15 cellular contexts compared by ENCODE assay signal in the genomic region with DNA sequence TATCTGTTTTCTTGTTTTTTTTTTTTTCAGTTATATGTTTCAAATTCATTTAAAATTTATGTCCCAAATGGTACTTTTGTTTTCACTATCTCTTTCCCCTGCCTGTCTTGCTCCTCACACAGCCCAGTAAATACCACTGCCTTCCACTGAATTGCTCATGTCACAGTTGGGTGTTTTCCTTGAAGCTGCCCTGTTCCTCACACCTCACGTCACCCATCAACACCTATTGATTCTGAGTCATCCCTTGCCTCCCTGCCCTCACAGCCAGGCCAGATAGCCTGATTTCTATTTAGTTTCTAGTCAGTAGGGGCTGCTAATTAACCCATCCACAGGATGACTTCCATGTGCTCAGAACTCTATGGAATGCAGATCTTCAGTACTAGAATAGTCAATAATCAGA. TPM values are rescaled to one million over a fixed set of nuclear protein-coding genes. Genes with fewer than 3 reads are reported as not detected.
DNase-seq lines count a peak whose midpoint lies in the region; ATAC-seq and TF ChIP-seq lines count a peak whose summit lies in the region.
"Had no signal": no experiment of that assay in that cellular context is flagged by ENCODE, and none has a peak within 500 bp of the region (broad histone marks: within the 10 kb centered on the region; RNA-seq: fewer than 3 reads in every experiment).

No MANE protein-coding gene starts in this region.

- TF ChIP-seq POLR2A in body of pancreas (IDR thresholded peaks at IDR 0.05) = no peak

- DNase-seq in retina (peak; percentile 23), body of pancreas (no peak), PC-3 (no peak), cerebellar nuclear complex (lab: John Stamatoyannopoulos, UW) (no peak)
- DNase-seq: activated gamma-delta T cell treated with Interleukin-2 at 50 U/mL for 16 hours; CD8-positive, alpha-beta memory T cell; ovary; stimulated activated CD4-positive, alpha-beta T cell treated with anti-CD3 and anti-CD28 coated beads, Interleukin-1b, Interleukin-23, amount 100 ng/mL, for 48 hours; T-cell had no signal

- H3K4me2 ChIP-seq in PC-3 (ENCODE audit: low read length) = no peak overlapping the region
- H3K4me2 ChIP-seq: hepatocyte had no signal

- 35 to 43% methylated on average over 1 of the region's 1 CpG for WGBS in body of pancreas, 2 donors

- CTCF ChIA-PET in PC-3 (lab: Charles Lee) = no interaction called here

- H3K9ac ChIP-seq in PC-3 (ENCODE audit: low read length) = no peak overlapping the region

- H3K9me2 ChIP-seq in PC-3 (replicated peaks; ENCODE audit: low read length) = no peaks in the 10 kb centered on the region

- no peaks in the 10 kb centered on the region for H3K4me1 ChIP-seq in body of pancreas
- no peaks in the 10 kb centered on the region for H3K4me1 ChIP-seq in PC-3 (ENCODE audit: insufficient read depth, low read length)

- intact Hi-C loops in body of pancreas (cut with DNase I) = no loop called here
- intact Hi-C loops in PC-3 (cut with micrococcal nuclease) = no loop called here

- H3F3A ChIP-seq in PC-3 (ENCODE audit: low read length, unreplicated experiment) = no peaks in the 10 kb centered on the region

- peak; percentile 63 for ATAC-seq in GM18909 (IDR thresholded peaks at IDR 0.05; ENCODE audit: poor library complexity, unreplicated experiment)
- peak; percentile 98 for ATAC-seq in GM21786 (IDR thresholded peaks at IDR 0.05; ENCODE audit: unreplicated experiment)
- ATAC-seq in HG03342 (IDR thresholded peaks at IDR 0.05; ENCODE audit: unreplicated experiment) = peak; percentile 90
- no peak for ATAC-seq in body of pancreas
- no peak for ATAC-seq in PC-3
- ATAC-seq: K562, T-cell had no signal

- H4K20me1 ChIP-seq in PC-3 (ENCODE audit: low read length) = no peaks in the 10 kb centered on the region

- H3K79me2 ChIP-seq in PC-3 (ENCODE audit: low read length) = no peaks in the 10 kb centered on the region
- H3K79me2 ChIP-seq: hepatocyte had no signal

- no peak for TF ChIP-seq CTCF in body of pancreas (IDR thresholded peaks at IDR 0.05)
- TF ChIP-seq CTCF in PC-3 (conservative IDR thresholded peaks at IDR 0.05; ENCODE audit: low read depth, low read length) = no peak

- no peak overlapping the region for H3K27ac ChIP-seq in body of pancreas
- no peak overlapping the region for H3K27ac ChIP-seq in PC-3 (ENCODE audit: low read length)
- H3K27ac ChIP-seq: hepatocyte, ovary had no signal

- H3K36me3 ChIP-seq in body of pancreas (replicated peaks in 1 of 2; ENCODE audit: insufficient read depth in 1 of 2, low read depth in 2 of 2) = no peaks in the 10 kb centered on the region
- no peaks in the 10 kb centered on the region for H3K36me3 ChIP-seq in PC-3 (ENCODE audit: low read depth, low read length)
- H3K36me3 ChIP-seq: ovary had no signal

- no peaks in the 10 kb centered on the region for H3K27me3 ChIP-seq in body of pancreas
- no peaks in the 10 kb centered on the region for H3K27me3 ChIP-seq in PC-3 (ENCODE audit: low read length)
- H3K27me3 ChIP-seq: hepatocyte, ovary had no signal

- no TSS peak for BruUV-seq in PC-3 (replicated peaks; lab: Mats Ljungman, UMichigan)

- H3K9me3 ChIP-seq in body of pancreas = peaks cover 0 to 3% (median 0%) of the 10 kb centered on the region in 3 donors
- H3K9me3 ChIP-seq in PC-3 (ENCODE audit: low read length) = peaks cover 10% of the 10 kb centered on the region; the same call in 1 of the 2 replicates
- H3K9me3 ChIP-seq: ovary had no signal

- no peak overlapping the region for H2AFZ ChIP-seq in PC-3 (ENCODE audit: low read length)
- H2AFZ ChIP-seq: hepatocyte had no signal

- POLR2A ChIA-PET in PC-3 (lab: Charles Lee; ENCODE audit: unreplicated experiment) = no interaction called here

- H3K4me3 ChIP-seq in body of pancreas (no peak overlapping the region), PC-3 (ENCODE audit: low read length) (no peak overlapping the region)
- H3K4me3 ChIP-seq: hepatocyte, K562, ovary had no signal

RNA-seq across cellular contexts. Expression of a gene that starts 25.3 kb away (rescaled TPM):
- total RNA-seq in body of pancreas = not detected
- not detected in 2 replicates for total RNA-seq in PC-3 (2014; rRNA removed)
- total RNA-seq: CD8-positive, alpha-beta memory T cell; K562; lung microvascular endothelial cell; T-cell had no signal

Comparison
In these comparisons a context has a peak if more than half of its experiments do, and no peak if none do; other contexts are left out.
1. ATAC-seq: peak in GM18909 (single experiment), GM21786 (single experiment) and HG03342 (single experiment); none in body of pancreas (single experiment) and PC-3 (single experiment).